ENCODE assay signal across 28 cellular contexts in the genomic region with DNA sequence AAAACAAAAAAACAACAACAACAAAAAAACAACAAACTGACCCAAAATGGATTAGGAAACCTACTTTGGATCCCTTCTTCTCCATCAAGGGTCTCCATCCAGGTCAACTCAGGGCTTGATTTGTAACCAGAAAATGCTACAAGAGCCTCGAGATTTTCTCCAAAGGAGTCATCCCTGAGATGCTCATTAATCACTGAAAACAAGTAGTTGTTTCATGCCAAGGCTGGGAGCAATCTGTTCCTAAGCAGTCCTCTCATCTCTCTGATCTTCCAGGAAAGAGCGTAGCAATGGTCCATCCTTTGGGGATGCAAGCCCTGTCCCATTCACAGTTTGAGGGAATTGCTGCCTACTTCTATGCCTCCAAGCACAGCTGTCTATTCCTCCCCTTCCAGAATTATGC.
DNase-seq lines count a peak whose midpoint lies in the region; ATAC-seq and TF ChIP-seq lines count a peak whose summit lies in the region.
"Had no signal": no experiment of that assay in that cellular context is flagged by ENCODE, and none has a peak within 500 bp of the region (broad histone marks: within the 10 kb centered on the region; RNA-seq: fewer than 3 reads in every experiment).

No MANE protein-coding gene starts in this region.

- peak overlapping the region; percentile 12 for H3K4me3 ChIP-seq in CD8-positive, alpha-beta T cell (ENCODE audit: low read depth, low read length)
- H3K4me3 ChIP-seq: colonic mucosa, heart right ventricle, skin epidermis had no signal

- POLR2A ChIA-PET in CD8-positive, alpha-beta T cell (lab: Charles Lee): no interaction called here

- no peaks in the 10 kb centered on the region for H3K9me3 ChIP-seq in CD8-positive, alpha-beta T cell (ENCODE audit: low read length)
- H3K9me3 ChIP-seq: colonic mucosa had no signal

- peaks cover 16% of the 10 kb centered on the region for H3K36me3 Mint-ChIP-seq in activated T-cell treated with anti-CD3 and anti-CD28 coated beads, Interleukin-2, amount 50 U/mL, for 24 hours (ENCODE audit: low read depth)
- no peaks in the 10 kb centered on the region for H3K36me3 Mint-ChIP-seq in CD8-positive, alpha-beta T cell
- peaks cover 20% of the 10 kb centered on the region for H3K36me3 Mint-ChIP-seq in activated T-helper 1 cell treated with anti-CD3 and anti-CD28 coated beads, Interleukin-12 subunit alpha, Interleukin-12 subunit beta, Interleukin-2, Interleukin-4 antibody, amounts not matched to agents 30 ng/mL and 10 ng/mL and 1 ng/mL, durations not matched to agents 14 hours and 24 hours and 36 hours (ENCODE audit: low read depth)
- H3K36me3 Mint-ChIP-seq in natural killer cell treated with Interleukin-12 subunit alpha and Interleukin-12 subunit beta and Interleukin-15 and Interleukin-18, amount 100 ng/mL, for 72 hours: peaks cover 9% of the 10 kb centered on the region

- H3K9me3 Mint-ChIP-seq in activated T-cell treated with anti-CD3 and anti-CD28 coated beads, Interleukin-2, amount 50 U/mL, for 24 hours: peaks cover 16% of the 10 kb centered on the region
- H3K9me3 Mint-ChIP-seq in CD8-positive, alpha-beta T cell: no peaks in the 10 kb centered on the region
- peaks cover 28% of the 10 kb centered on the region for H3K9me3 Mint-ChIP-seq in activated T-helper 1 cell treated with anti-CD3 and anti-CD28 coated beads, Interleukin-12 subunit alpha, Interleukin-12 subunit beta, Interleukin-2, Interleukin-4 antibody, amounts not matched to agents 30 ng/mL and 10 ng/mL and 1 ng/mL, durations not matched to agents 14 hours and 24 hours and 36 hours
- H3K9me3 Mint-ChIP-seq in natural killer cell treated with Interleukin-12 subunit alpha and Interleukin-12 subunit beta and Interleukin-15 and Interleukin-18, amount 100 ng/mL, for 72 hours: peaks cover 13% of the 10 kb centered on the region

- H3K36me3 ChIP-seq in CD8-positive, alpha-beta T cell (ENCODE audit: insufficient read depth, low read length): no peaks in the 10 kb centered on the region
- H3K36me3 ChIP-seq: colonic mucosa, heart right ventricle, WERI-Rb-1 had no signal

- no peak for ATAC-seq in CD8-positive, alpha-beta T cell
- ATAC-seq in natural killer cell treated with Interleukin-12 subunit alpha and Interleukin-12 subunit beta and Interleukin-15 and Interleukin-18, amount 100 ng/mL, for 72 hours: no peak
- ATAC-seq in GM21423 (IDR thresholded peaks at IDR 0.05; ENCODE audit: unreplicated experiment): no peak
- ATAC-seq: esophagus mucosa, foreskin keratinocyte, HCT116, heart right ventricle, HepG2, left cardiac atrium had no signal

- no peak overlapping the region for H3K4me3 Mint-ChIP-seq in activated T-cell treated with anti-CD3 and anti-CD28 coated beads, Interleukin-2, amount 50 U/mL, for 24 hours
- peak overlapping the region; percentile 44 for H3K4me3 Mint-ChIP-seq in CD8-positive, alpha-beta T cell
- H3K4me3 Mint-ChIP-seq in activated T-helper 1 cell treated with anti-CD3 and anti-CD28 coated beads, Interleukin-12 subunit alpha, Interleukin-12 subunit beta, Interleukin-2, Interleukin-4 antibody, amounts not matched to agents 30 ng/mL and 10 ng/mL and 1 ng/mL, durations not matched to agents 14 hours and 24 hours and 36 hours: peak overlapping the region; percentile 72
- peak overlapping the region; percentile 5 for H3K4me3 Mint-ChIP-seq in natural killer cell treated with Interleukin-12 subunit alpha and Interleukin-12 subunit beta and Interleukin-15 and Interleukin-18, amount 100 ng/mL, for 72 hours

- H3K27ac ChIP-seq in CD8-positive, alpha-beta T cell (ENCODE audit: low read depth, low read length): no peak overlapping the region
- H3K27ac ChIP-seq: colonic mucosa, foreskin keratinocyte, heart right ventricle, HL-60, WERI-Rb-1 had no signal

- no peaks in the 10 kb centered on the region for H3K27me3 Mint-ChIP-seq in activated T-cell treated with anti-CD3 and anti-CD28 coated beads, Interleukin-2, amount 50 U/mL, for 24 hours
- no peaks in the 10 kb centered on the region for H3K27me3 Mint-ChIP-seq in CD8-positive, alpha-beta T cell (ENCODE audit: low read depth)
- H3K27me3 Mint-ChIP-seq in activated T-helper 1 cell treated with anti-CD3 and anti-CD28 coated beads, Interleukin-12 subunit alpha, Interleukin-12 subunit beta, Interleukin-2, Interleukin-4 antibody, amounts not matched to agents 30 ng/mL and 10 ng/mL and 1 ng/mL, durations not matched to agents 14 hours and 24 hours and 36 hours (ENCODE audit: insufficient read depth): no peaks in the 10 kb centered on the region
- no peaks in the 10 kb centered on the region for H3K27me3 Mint-ChIP-seq in natural killer cell treated with Interleukin-12 subunit alpha and Interleukin-12 subunit beta and Interleukin-15 and Interleukin-18, amount 100 ng/mL, for 72 hours

- CTCF ChIA-PET in CD8-positive, alpha-beta T cell (lab: Charles Lee): no interaction called here

- H3K4me1 ChIP-seq in CD8-positive, alpha-beta T cell (ENCODE audit: insufficient read depth, low read length): peaks cover 53% of the 10 kb centered on the region
- H3K4me1 ChIP-seq: colonic mucosa had no signal

- TF ChIP-seq CTCF in CD8-positive, alpha-beta T cell (IDR thresholded peaks at IDR 0.05): no peak
- no peak for TF ChIP-seq CTCF in GM13977 (IDR thresholded peaks at IDR 0.05; ENCODE audit: extremely low read depth, insufficient read depth, missing control alignments)

- DNase-seq in activated T-cell treated with anti-CD3 and anti-CD28 coated beads, Interleukin-2, amount 50 U/mL, for 24 hours: no peak
- no peak for DNase-seq in activated T-cell treated with anti-CD3 and anti-CD28 coated beads for 4 hours
- DNase-seq in CD8-positive, alpha-beta T cell: no peak
- DNase-seq in activated T-helper 1 cell treated with anti-CD3 and anti-CD28 coated beads, Interleukin-12 subunit alpha, Interleukin-12 subunit beta, Interleukin-2, Interleukin-4 antibody, amounts not matched to agents 30 ng/mL and 10 ng/mL and 1 ng/mL, durations not matched to agents 14 hours and 24 hours and 36 hours (ENCODE audit: low spot score): no peak
- no peak for DNase-seq in natural killer cell treated with Interleukin-12 subunit alpha and Interleukin-12 subunit beta and Interleukin-15 and Interleukin-18, amount 100 ng/mL, for 72 hours (ENCODE audit: low spot score)
- DNase-seq in activated gamma-delta T cell (lab: John Stamatoyannopoulos, UW): no peak
- DNase-seq in GM13977 (ENCODE audit: low spot score): no peak
- DNase-seq: activated CD8-positive, alpha-beta memory T cell treated with anti-CD3 and anti-CD28 coated beads for 24 hours; activated effector memory CD4-positive, alpha-beta T cell treated with Interleukin-2 at 50 U/mL for 16 hours; colonic mucosa; foreskin keratinocyte; heart right ventricle; left cardiac atrium; mesendoderm; NCI-H1105; NCI-H2081; NCI-H345; NCI-H748 treated with DMSO at 0.1 percent for 48 hours; RPMI8226; stimulated activated CD4-positive, alpha-beta T cell treated with anti-CD3 and anti-CD28 coated beads, Interleukin-2, amount 100 ng/mL, for 24 hours; substantia nigra; WERI-Rb-1 had no signal

- H3K27me3 ChIP-seq in CD8-positive, alpha-beta T cell (ENCODE audit: insufficient read depth, low read length): no peaks in the 10 kb centered on the region
- H3K27me3 ChIP-seq: colonic mucosa, foreskin keratinocyte, heart right ventricle had no signal

- peak overlapping the region; percentile 24 for H3K27ac Mint-ChIP-seq in activated T-cell treated with anti-CD3 and anti-CD28 coated beads, Interleukin-2, amount 50 U/mL, for 24 hours
- H3K27ac Mint-ChIP-seq in CD8-positive, alpha-beta T cell: peak overlapping the region; percentile 75
- peak overlapping the region; percentile 68 for H3K27ac Mint-ChIP-seq in activated T-helper 1 cell treated with anti-CD3 and anti-CD28 coated beads, Interleukin-12 subunit alpha, Interleukin-12 subunit beta, Interleukin-2, Interleukin-4 antibody, amounts not matched to agents 30 ng/mL and 10 ng/mL and 1 ng/mL, durations not matched to agents 14 hours and 24 hours and 36 hours
- no peak overlapping the region for H3K27ac Mint-ChIP-seq in natural killer cell treated with Interleukin-12 subunit alpha and Interleukin-12 subunit beta and Interleukin-15 and Interleukin-18, amount 100 ng/mL, for 72 hours

- intact Hi-C loops in CD8-positive, alpha-beta T cell (cut with DNase I, micrococcal nuclease): no loop called here
- intact Hi-C loops in activated T-helper 1 cell treated with anti-CD3 and anti-CD28 coated beads, Interleukin-12 subunit alpha, Interleukin-12 subunit beta, Interleukin-2, Interleukin-4 antibody, amounts not matched to agents 30 ng/mL and 10 ng/mL and 1 ng/mL, durations not matched to agents 14 hours and 24 hours and 36 hours (cut with micrococcal nuclease): loop anchor here (5.0 kb wide), 1 partner anchor 45 kb away; no protein-coding TSS in a partner anchor

- peaks cover 85% of the 10 kb centered on the region for H3K4me1 Mint-ChIP-seq in activated T-cell treated with anti-CD3 and anti-CD28 coated beads, Interleukin-2, amount 50 U/mL, for 24 hours (ENCODE audit: low read depth)
- peaks cover 65% of the 10 kb centered on the region for H3K4me1 Mint-ChIP-seq in CD8-positive, alpha-beta T cell (ENCODE audit: low read depth)
- peaks cover 95% of the 10 kb centered on the region for H3K4me1 Mint-ChIP-seq in activated T-helper 1 cell treated with anti-CD3 and anti-CD28 coated beads, Interleukin-12 subunit alpha, Interleukin-12 subunit beta, Interleukin-2, Interleukin-4 antibody, amounts not matched to agents 30 ng/mL and 10 ng/mL and 1 ng/mL, durations not matched to agents 14 hours and 24 hours and 36 hours (ENCODE audit: low read depth)
- peaks cover 26 to 60% of the 10 kb centered on the region in 2 donors for H3K4me1 Mint-ChIP-seq in natural killer cell treated with Interleukin-12 subunit alpha and Interleukin-12 subunit beta and Interleukin-15 and Interleukin-18, amount 100 ng/mL, for 72 hours (ENCODE audit: low read depth in 2 of 2)

- in situ Hi-C loops in GM13977 (cut with MboI; ENCODE audit: low pct_unique_long_range_greater_than_20kb, low sequenced_read_pairs, unreplicated experiment): no loop called here

Comparison
In these comparisons a context has a peak if more than half of its experiments do, and no peak if none do; other contexts are left out.
1. H3K27ac Mint-ChIP-seq: peak in activated T-cell treated with anti-CD3 and anti-CD28 coated beads, Interleukin-2, amount 50 U/mL, for 24 hours (single experiment), CD8-positive, alpha-beta T cell (single experiment) and activated T-helper 1 cell treated with anti-CD3 and anti-CD28 coated beads, Interleukin-12 subunit alpha, Interleukin-12 subunit beta, Interleukin-2, Interleukin-4 antibody, amounts not matched to agents 30 ng/mL and 10 ng/mL and 1 ng/mL, durations not matched to agents 14 hours and 24 hours and 36 hours (single experiment); none in natural killer cell treated with Interleukin-12 subunit alpha and Interleukin-12 subunit beta and Interleukin-15 and Interleukin-18, amount 100 ng/mL, for 72 hours (0 of 2).